8 cellular contexts compared by ENCODE assay signal in the genomic region with DNA sequence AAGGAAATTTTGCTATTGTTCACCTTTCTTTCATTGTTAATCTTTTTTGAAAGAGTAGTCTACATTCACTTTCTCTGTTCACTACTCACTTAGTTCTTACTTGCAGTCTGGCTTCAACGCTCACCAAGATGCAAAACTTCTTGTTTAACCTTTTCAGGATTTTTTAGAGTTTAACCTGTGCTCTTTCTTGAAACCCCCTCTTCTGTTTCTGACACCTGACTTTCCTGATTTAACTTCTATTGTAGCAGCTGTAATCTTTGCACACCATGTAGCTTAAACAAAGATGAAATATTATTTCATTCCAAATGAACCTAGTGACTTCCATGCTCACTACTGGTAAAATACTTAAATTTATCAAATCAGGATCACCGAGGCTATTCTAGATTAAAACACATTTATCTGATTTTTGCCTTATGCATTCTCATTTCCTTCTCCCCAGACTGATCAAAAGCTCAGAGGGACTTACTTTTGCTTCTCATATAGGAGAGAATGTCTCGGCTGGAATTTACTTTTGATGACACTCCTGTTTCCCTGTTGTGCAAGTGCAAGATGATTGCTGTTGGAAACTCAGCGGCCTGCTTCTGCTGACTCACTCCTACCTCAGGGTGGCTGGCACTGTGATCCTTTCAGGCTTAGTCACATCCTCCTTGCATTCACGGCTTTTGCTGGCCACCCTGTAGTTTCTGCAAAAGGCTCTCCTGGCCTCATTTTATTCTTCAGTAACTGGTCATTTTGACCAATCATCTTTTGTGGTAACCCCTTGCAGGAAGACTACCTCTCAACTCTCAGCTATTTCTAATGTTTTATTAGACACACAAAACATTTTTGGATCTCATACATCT.
DNase-seq lines count a peak whose midpoint lies in the region; ATAC-seq lines count a peak whose summit lies in the region.

No MANE protein-coding gene starts in this region.

- H3K36me3 ChIP-seq in neuron (ENCODE audit: insufficient read depth, low read length): no peaks in the 10 kb centered on the region
- H3K36me3 ChIP-seq in Karpas-422 (ENCODE audit: insufficient read depth, low read length): no peaks in the 10 kb centered on the region

- no peaks in the 10 kb centered on the region for H3K9me2 ChIP-seq in Karpas-422 (replicated peaks; ENCODE audit: insufficient read depth, low read length)

- DNase-seq in ELR (ENCODE audit: low read depth): peak; percentile 98
- DNase-seq in activated CD4-positive, alpha-beta T cell treated with anti-CD3 and anti-CD28 coated beads for 1 hour: peak; percentile 13
- DNase-seq in dermis blood vessel endothelial cell: peak; percentile 96
- DNase-seq in ureter (ENCODE audit: low spot score): peak; percentile 79
- DNase-seq in Karpas-422: no peak

- ATAC-seq in HG03280 (IDR thresholded peaks at IDR 0.05; ENCODE audit: unreplicated experiment) (peak; percentile 63), HG03095 (IDR thresholded peaks at IDR 0.05; ENCODE audit: unreplicated experiment) (no peak)

- no peak overlapping the region for H3K27ac ChIP-seq in Karpas-422 (ENCODE audit: low read length)

- no peaks in the 10 kb centered on the region for H4K20me1 ChIP-seq in Karpas-422 (ENCODE audit: insufficient read depth, low read depth, low read length)

- no peaks in the 10 kb centered on the region for H3K79me2 ChIP-seq in Karpas-422 (ENCODE audit: low read length)

- no peak overlapping the region for H3K9ac ChIP-seq in Karpas-422 (ENCODE audit: low read length)

- H3K4me3 ChIP-seq in neuron (ENCODE audit: low read length) (no peak overlapping the region), Karpas-422 (ENCODE audit: low read length) (no peak overlapping the region)

- H3K9me3 ChIP-seq in neuron (ENCODE audit: low read length) (no peaks in the 10 kb centered on the region), Karpas-422 (ENCODE audit: low read length) (no peaks in the 10 kb centered on the region)

- peaks cover 7% of the 10 kb centered on the region for H3K4me1 ChIP-seq in neuron (ENCODE audit: insufficient read depth, low read length)
- no peaks in the 10 kb centered on the region for H3K4me1 ChIP-seq in Karpas-422 (ENCODE audit: low read length)

- peak overlapping the region; percentile 1 for H2AFZ ChIP-seq in neuron (ENCODE audit: low read depth, low read length)
- no peak overlapping the region for H2AFZ ChIP-seq in Karpas-422 (ENCODE audit: low read length)

- H3K4me2 ChIP-seq in Karpas-422 (ENCODE audit: low read depth, low read length, poor library complexity, severe bottlenecking): no peak overlapping the region

- H3K27me3 ChIP-seq in neuron (ENCODE audit: insufficient read depth, low read length) (no peaks in the 10 kb centered on the region), Karpas-422 (ENCODE audit: low read length) (no peaks in the 10 kb centered on the region)
